Comparison of ENCODE assay signal across 18 cellular contexts in the genomic region with DNA sequence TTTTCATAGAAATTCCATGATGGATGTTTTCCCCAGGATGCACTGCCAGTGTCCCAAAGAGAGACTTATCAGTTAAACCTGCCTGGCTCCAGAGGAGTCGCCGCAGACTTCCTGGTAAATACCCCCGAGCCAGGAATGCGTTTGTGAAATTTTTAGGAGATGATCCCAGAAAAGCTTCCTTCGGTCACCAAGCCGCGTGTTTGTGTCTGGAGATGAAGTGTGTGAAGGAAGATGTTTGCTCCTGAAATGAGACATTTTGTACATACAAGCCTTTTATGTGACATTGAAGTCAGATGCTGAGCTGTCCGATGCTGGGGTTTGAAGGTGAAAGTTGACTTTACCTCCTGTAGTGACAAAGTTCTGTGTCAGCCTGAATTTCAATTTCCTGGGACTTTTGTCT.
DNase-seq lines count a peak whose midpoint lies in the region; ATAC-seq and TF ChIP-seq lines count a peak whose summit lies in the region.
"Had no signal": no experiment of that assay in that cellular context is flagged by ENCODE, and none has a peak within 500 bp of the region (broad histone marks: within the 10 kb centered on the region; RNA-seq: fewer than 3 reads in every experiment).

No MANE protein-coding gene starts in this region.

- no peak for TF ChIP-seq RAD21 in SK-N-SH (IDR thresholded peaks at IDR 0.05; ENCODE audit: low read length)

- peaks cover 96% of the 10 kb centered on the region for H3K4me1 Mint-ChIP-seq in brain

- H3K4me3 ChIP-seq in SK-N-SH (ENCODE audit: low read depth in 2 of 2, low read length in 1 of 2) (no peak overlapping the region), Karpas-422 (ENCODE audit: low read length) (no peak overlapping the region)
- H3K4me3 ChIP-seq: esophagus muscularis mucosa, left lung, transverse colon had no signal

- no peak for ATAC-seq in SK-N-SH treated with all-trans-retinoic acid at 6 μM for 48 hours
- no peak for ATAC-seq in GM18907 (IDR thresholded peaks at IDR 0.05; ENCODE audit: unreplicated experiment)
- ATAC-seq: left lung, natural killer cell had no signal

- no peaks in the 10 kb centered on the region for H3K9me3 ChIP-seq in SK-N-SH
- no peaks in the 10 kb centered on the region for H3K9me3 ChIP-seq in Karpas-422 (ENCODE audit: low read length)
- H3K9me3 ChIP-seq: esophagus muscularis mucosa, left lung, transverse colon had no signal

- no peak overlapping the region for H3K4me3 Mint-ChIP-seq in brain
- H3K4me3 Mint-ChIP-seq: natural killer cell had no signal

- intact Hi-C loops in posterior vena cava (cut with DNase I): no loop called here

- no peak for TF ChIP-seq EP300 in SK-N-SH (IDR thresholded peaks at IDR 0.05; ENCODE audit: borderline replicate concordance in 1 of 2, low read depth in 1 of 2, low read length in 1 of 2)

- H2AFZ ChIP-seq in SK-N-SH (ENCODE audit: low read depth) (no peak overlapping the region), Karpas-422 (ENCODE audit: low read length) (no peak overlapping the region)

- peak overlapping the region in 1 of 2 experiments; percentile 61; a peak in 3 of 4 replicates for H3K27ac ChIP-seq in SK-N-SH (ENCODE audit: low read depth in 2 of 2, low read length in 1 of 2)
- H3K27ac ChIP-seq in Karpas-422 (ENCODE audit: low read length): peak overlapping the region; percentile 93
- H3K27ac ChIP-seq: esophagus muscularis mucosa, left lung, transverse colon had no signal

- DNase-seq in SK-N-SH: no peak
- DNase-seq in Karpas-422: no peak
- DNase-seq in posterior vena cava (ENCODE audit: low spot score): peak; percentile 7
- DNase-seq in COLO668 (lab: John Stamatoyannopoulos, UW; ENCODE audit: unreplicated experiment): no peak
- DNase-seq in T-helper 2 cell: no peak
- DNase-seq: 8988T; activated CD4-positive, CD25-positive, alpha-beta regulatory T cell; activated T-cell treated with anti-CD3 and anti-CD28 coated beads, Interleukin-2, amount 50 U/mL, for 1 hour; dermis blood vessel endothelial cell; left lung; natural killer cell; NCI-H1105; stimulated activated CD4-positive, alpha-beta T cell treated with anti-CD3 and anti-CD28 coated beads, Interleukin-4, amount 100 ng/mL, for 24 hours; transverse colon had no signal

- H3F3A ChIP-seq in SK-N-SH (replicated peaks; ENCODE audit: insufficient read depth): peaks cover 5% of the 10 kb centered on the region

- H3K4me1 ChIP-seq in SK-N-SH (ENCODE audit: control insufficient read depth in 1 of 2, insufficient read depth in 2 of 2, low read depth in 1 of 2, low read length in 1 of 2) (peaks cover 32 to 76% of the 10 kb centered on the region in 2 experiments), Karpas-422 (ENCODE audit: low read length) (peaks cover 100% of the 10 kb centered on the region)

- no peaks in the 10 kb centered on the region for H3K36me3 ChIP-seq in SK-N-SH (replicated peaks in 1 of 2; ENCODE audit: control insufficient read depth in 1 of 2, insufficient read depth in 2 of 2, low read length in 1 of 2)
- H3K36me3 ChIP-seq in Karpas-422 (ENCODE audit: insufficient read depth, low read length): no peaks in the 10 kb centered on the region
- H3K36me3 ChIP-seq: esophagus muscularis mucosa, left lung, transverse colon had no signal

- CTCF ChIA-PET in SK-N-SH (lab: Yijun Ruan, JAX): interaction anchor here (0.8 to 4.2 kb wide), 9 partner anchors 12 to 388 kb away, joined by 3 to 19 read pairs (median 5); no protein-coding TSS in a partner anchor

- H3K27me3 ChIP-seq in SK-N-SH (ENCODE audit: insufficient read depth) (no peaks in the 10 kb centered on the region), Karpas-422 (ENCODE audit: low read length) (no peaks in the 10 kb centered on the region)
- H3K27me3 ChIP-seq: esophagus muscularis mucosa, left lung, transverse colon had no signal

- TF ChIP-seq CTCF in SK-N-SH (IDR thresholded peaks at IDR 0.05) (no peak), brain (conservative IDR thresholded peaks at IDR 0.05) (no peak)

- peak overlapping the region in 3 of 5 experiments; percentile 63 to 99 (median 97) for H3K27ac Mint-ChIP-seq in brain
- H3K27ac Mint-ChIP-seq: natural killer cell had no signal

- POLR2A ChIA-PET in SK-N-SH (lab: Yijun Ruan, JAX): interaction anchor here (0.6 kb wide), 1 partner anchor 139 kb away, joined by 3 read pairs; no protein-coding TSS in a partner anchor

- H3K79me2 ChIP-seq in SK-N-SH (ENCODE audit: insufficient read depth) (0 out of 2 replicates have a peak, but pooled peaks cover 2% of the 10 kb centered on the region), Karpas-422 (ENCODE audit: low read length) (peaks cover 98% of the 10 kb centered on the region)

- H3K9me3 Mint-ChIP-seq in brain: no peaks in the 10 kb centered on the region
- H3K9me3 Mint-ChIP-seq: natural killer cell had no signal

- no peaks in the 10 kb centered on the region for H3K27me3 Mint-ChIP-seq in brain

- H3K9ac ChIP-seq in SK-N-SH: no peak overlapping the region
- H3K9ac ChIP-seq in Karpas-422 (ENCODE audit: low read length): peak overlapping the region; percentile 61; the same call in 1 of the 2 replicates

- no peaks in the 10 kb centered on the region for H4K20me1 ChIP-seq in SK-N-SH (ENCODE audit: insufficient read depth)
- H4K20me1 ChIP-seq in Karpas-422 (ENCODE audit: insufficient read depth, low read depth, low read length): no peaks in the 10 kb centered on the region

- H3K9me2 ChIP-seq in SK-N-SH (no peaks in the 10 kb centered on the region), Karpas-422 (replicated peaks; ENCODE audit: insufficient read depth, low read length) (no peaks in the 10 kb centered on the region)

- 69% methylated on average over 8 of the region's 8 CpGs for WGBS in SK-N-SH (ENCODE audit: low lambda C conversion rate)

- H3K36me3 Mint-ChIP-seq in brain: no peaks in the 10 kb centered on the region
- H3K36me3 Mint-ChIP-seq: natural killer cell had no signal

- H3K4me2 ChIP-seq in SK-N-SH (no peak overlapping the region), Karpas-422 (ENCODE audit: low read depth, low read length, poor library complexity, severe bottlenecking) (no peak overlapping the region)

TF ChIP-seq in SK-N-SH treated with all-trans-retinoic acid at 6 μM for 48 hours, 23 proteins besides CTCF, POLR2A, EP300 and RAD21 (continues in another document):
- TF ChIP-seq, protein P1, sequence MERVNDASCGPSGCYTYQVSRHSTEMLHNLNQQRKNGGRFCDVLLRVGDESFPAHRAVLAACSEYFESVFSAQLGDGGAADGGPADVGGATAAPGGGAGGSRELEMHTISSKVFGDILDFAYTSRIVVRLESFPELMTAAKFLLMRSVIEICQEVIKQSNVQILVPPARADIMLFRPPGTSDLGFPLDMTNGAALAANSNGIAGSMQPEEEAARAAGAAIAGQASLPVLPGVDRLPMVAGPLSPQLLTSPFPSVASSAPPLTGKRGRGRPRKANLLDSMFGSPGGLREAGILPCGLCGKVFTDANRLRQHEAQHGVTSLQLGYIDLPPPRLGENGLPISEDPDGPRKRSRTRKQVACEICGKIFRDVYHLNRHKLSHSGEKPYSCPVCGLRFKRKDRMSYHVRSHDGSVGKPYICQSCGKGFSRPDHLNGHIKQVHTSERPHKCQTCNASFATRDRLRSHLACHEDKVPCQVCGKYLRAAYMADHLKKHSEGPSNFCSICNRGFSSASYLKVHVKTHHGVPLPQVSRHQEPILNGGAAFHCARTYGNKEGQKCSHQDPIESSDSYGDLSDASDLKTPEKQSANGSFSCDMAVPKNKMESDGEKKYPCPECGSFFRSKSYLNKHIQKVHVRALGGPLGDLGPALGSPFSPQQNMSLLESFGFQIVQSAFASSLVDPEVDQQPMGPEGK (CRISPR knock-in tag; IDR thresholded peaks at IDR 0.05; ENCODE audit: borderline replicate concordance): no peak

TF ChIP-seq in SK-N-SH, 30 proteins besides CTCF, POLR2A, EP300 and RAD21 (continues in another document):
- TF ChIP-seq, protein P2, sequence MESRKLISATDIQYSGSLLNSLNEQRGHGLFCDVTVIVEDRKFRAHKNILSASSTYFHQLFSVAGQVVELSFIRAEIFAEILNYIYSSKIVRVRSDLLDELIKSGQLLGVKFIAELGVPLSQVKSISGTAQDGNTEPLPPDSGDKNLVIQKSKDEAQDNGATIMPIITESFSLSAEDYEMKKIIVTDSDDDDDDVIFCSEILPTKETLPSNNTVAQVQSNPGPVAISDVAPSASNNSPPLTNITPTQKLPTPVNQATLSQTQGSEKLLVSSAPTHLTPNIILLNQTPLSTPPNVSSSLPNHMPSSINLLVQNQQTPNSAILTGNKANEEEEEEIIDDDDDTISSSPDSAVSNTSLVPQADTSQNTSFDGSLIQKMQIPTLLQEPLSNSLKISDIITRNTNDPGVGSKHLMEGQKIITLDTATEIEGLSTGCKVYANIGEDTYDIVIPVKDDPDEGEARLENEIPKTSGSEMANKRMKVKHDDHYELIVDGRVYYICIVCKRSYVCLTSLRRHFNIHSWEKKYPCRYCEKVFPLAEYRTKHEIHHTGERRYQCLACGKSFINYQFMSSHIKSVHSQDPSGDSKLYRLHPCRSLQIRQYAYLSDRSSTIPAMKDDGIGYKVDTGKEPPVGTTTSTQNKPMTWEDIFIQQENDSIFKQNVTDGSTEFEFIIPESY (IDR thresholded peaks at IDR 0.05; ENCODE audit: borderline replicate concordance, low read depth): no peak
- TF ChIP-seq FOXJ3 (CRISPR knock-in tag; IDR thresholded peaks at IDR 0.05) (no peak), RCOR1 (IDR thresholded peaks at IDR 0.05; ENCODE audit: low read length) (no peak), YY1 (IDR thresholded peaks at IDR 0.05; ENCODE audit: low read depth) (no peak), GATA2 (CRISPR knock-in tag; IDR thresholded peaks at IDR 0.05) (no peak)
- TF ChIP-seq, protein P3, sequence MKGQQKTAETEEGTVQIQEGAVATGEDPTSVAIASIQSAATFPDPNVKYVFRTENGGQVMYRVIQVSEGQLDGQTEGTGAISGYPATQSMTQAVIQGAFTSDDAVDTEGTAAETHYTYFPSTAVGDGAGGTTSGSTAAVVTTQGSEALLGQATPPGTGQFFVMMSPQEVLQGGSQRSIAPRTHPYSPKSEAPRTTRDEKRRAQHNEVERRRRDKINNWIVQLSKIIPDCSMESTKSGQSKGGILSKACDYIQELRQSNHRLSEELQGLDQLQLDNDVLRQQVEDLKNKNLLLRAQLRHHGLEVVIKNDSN (IDR thresholded peaks at IDR 0.05; ENCODE audit: borderline replicate concordance, low read depth): no peak
